8 cellular contexts compared by ENCODE assay signal in the genomic region with DNA sequence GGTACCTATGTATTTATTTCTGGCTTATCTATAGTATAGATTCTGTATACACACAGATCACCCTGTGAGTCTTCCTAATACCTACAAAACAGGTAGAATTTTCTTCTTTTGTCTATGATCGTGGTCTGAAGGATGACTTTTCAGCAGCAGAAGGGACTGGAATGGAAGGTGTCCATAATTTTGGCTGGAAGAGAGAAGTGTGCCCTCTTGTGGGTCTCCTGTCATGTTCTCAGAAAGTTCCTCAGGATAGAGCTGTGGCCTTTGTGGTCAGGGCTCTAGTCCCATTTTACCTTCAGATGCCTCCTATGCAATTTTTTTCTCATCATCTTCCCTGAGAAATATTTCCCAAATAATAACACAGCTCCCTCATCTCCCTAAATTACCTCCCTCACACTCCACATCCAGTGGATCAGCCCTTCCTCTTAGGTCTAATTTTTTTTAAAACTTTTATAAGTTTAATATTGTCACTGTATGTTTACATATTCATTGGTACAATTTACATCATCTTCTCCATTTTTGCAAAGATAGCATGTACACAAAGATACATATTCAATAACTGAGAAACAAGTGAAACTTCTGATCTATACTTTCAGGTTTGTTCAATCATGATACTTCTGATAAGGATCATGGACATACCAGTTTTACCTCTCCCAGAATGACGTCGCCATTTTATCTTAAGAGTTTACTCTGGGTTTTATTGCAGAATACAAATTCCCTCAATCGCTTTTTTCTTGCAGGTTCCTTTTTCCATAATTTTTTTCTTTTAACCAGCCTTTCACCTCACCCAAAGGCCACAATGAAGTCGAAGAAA.
DNase-seq lines count a peak whose midpoint lies in the region; ATAC-seq, FAIRE-seq and TF ChIP-seq lines count a peak whose summit lies in the region.

No MANE protein-coding gene starts in this region.

- POLR2A ChIA-PET in Panc1 (lab: Charles Lee): no interaction called here

- peak overlapping the region; percentile 37; the same call in 1 of the 2 replicates for H3K27ac ChIP-seq in Panc1 (ENCODE audit: low read length)

- intact Hi-C loops in Panc1 (cut with micrococcal nuclease; ENCODE audit: unreplicated experiment): loop anchor here (2.0 to 5.0 kb wide), 2 partner anchors 78 to 467 kb away; no protein-coding TSS in a partner anchor

- FAIRE-seq in urothelium cell line (lab: Jason Lieb, UNC): no peak

- ATAC-seq in Panc1 (no peak), GM19455 (IDR thresholded peaks at IDR 0.05; ENCODE audit: unreplicated experiment) (no peak), GM19467 (IDR thresholded peaks at IDR 0.05; ENCODE audit: unreplicated experiment) (no peak), GM21528 (IDR thresholded peaks at IDR 0.05; ENCODE audit: low FRiP score, unreplicated experiment) (no peak)

- H3K4me1 ChIP-seq in Panc1 (ENCODE audit: control insufficient read depth, insufficient read depth, low read length): peaks cover 28% of the 10 kb centered on the region

- TF ChIP-seq CTCF in GM12873 (IDR thresholded peaks at IDR 0.05; ENCODE audit: insufficient read depth, low read depth, low read length, missing control alignments) (peak; percentile 33), Panc1 (IDR thresholded peaks at IDR 0.05) (peak; percentile 81), foreskin fibroblast (IDR thresholded peaks at IDR 0.05; ENCODE audit: low read depth, low read length) (peak; percentile 43)

- no TSS peak for BruUV-seq in Panc1 (replicated peaks; lab: Mats Ljungman, UMichigan)

- peak; percentile 41 for DNase-seq in AG08395 (ENCODE audit: low spot score)
- DNase-seq in Panc1 (ENCODE audit: low read depth, low spot score): peak; percentile 36
- DNase-seq in foreskin fibroblast: peak in 1 of 2 donors; percentile 72
- peak; percentile 59 for DNase-seq in urothelium cell line (ENCODE audit: low spot score)

- H3K36me3 ChIP-seq in Panc1 (ENCODE audit: control insufficient read depth, insufficient read depth, low read length): no peaks in the 10 kb centered on the region

- CTCF ChIA-PET in Panc1 (lab: Charles Lee): interaction anchor here (1.4 to 2.2 kb wide), 2 partner anchors 79 to 87 kb away, joined by 4 to 32 read pairs; no protein-coding TSS in a partner anchor

- H3K9me3 ChIP-seq in Panc1 (ENCODE audit: control insufficient read depth, insufficient read depth, low read depth, low read length): no peaks in the 10 kb centered on the region

- H3K27me3 ChIP-seq in Panc1 (ENCODE audit: control insufficient read depth, insufficient read depth, low read length): no peaks in the 10 kb centered on the region

- in situ Hi-C loops in Panc1 (cut with HindIII; ENCODE audit: low pct_unique_long_range_greater_than_20kb, low sequenced_read_pairs): no loop called here

- H3K4me3 ChIP-seq in Panc1 (ENCODE audit: low read depth in 2 of 2, low read length in 2 of 2) (no peak overlapping the region), foreskin fibroblast (ENCODE audit: low read depth in 1 of 2, low read length in 2 of 2) (no peak overlapping the region)
